ENCODE assay signal across 15 cellular contexts in the genomic region with DNA sequence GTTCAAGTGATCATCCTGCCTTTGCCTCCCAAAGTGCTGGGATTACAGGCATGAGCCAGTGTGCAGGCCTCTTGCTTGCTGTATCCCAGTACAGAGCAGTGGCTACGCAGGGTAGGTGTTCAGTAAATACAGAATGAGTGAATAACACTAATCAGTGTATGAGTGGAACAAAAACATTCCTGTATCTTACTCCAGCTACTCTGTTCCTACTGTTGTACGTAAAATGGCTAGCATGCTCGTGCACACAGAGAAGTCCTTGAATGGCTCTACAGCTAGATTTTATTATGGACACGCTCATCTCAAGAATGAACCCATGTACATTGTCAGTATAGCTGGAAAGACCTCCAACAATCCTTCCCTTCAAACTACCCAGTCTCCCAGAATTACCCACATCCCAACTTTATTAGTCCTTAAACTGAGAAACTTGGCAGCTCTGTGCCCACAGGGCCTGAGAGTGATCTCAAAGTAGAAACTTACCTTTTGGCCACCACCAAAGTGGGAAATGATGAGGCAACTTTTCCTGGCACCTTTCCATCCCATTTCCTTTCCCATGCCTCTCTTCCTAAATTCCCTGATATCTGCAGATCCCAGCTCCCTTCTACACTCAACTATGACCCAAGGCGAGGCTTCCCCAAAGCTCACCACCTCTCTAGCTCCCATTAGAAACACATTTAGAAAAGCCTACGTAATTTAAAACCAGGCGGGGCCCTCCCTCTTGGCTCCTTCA.
DNase-seq lines count a peak whose midpoint lies in the region; ATAC-seq and TF ChIP-seq lines count a peak whose summit lies in the region.
"Had no signal": no experiment of that assay in that cellular context is flagged by ENCODE, and none has a peak within 500 bp of the region (broad histone marks: within the 10 kb centered on the region; RNA-seq: fewer than 3 reads in every experiment).

No MANE protein-coding gene starts in this region.

- ATAC-seq in HG03520 (IDR thresholded peaks at IDR 0.05; ENCODE audit: unreplicated experiment), result no peak

- H3K79me2 ChIP-seq in smooth muscle cell (ENCODE audit: low read depth), result no peaks in the 10 kb centered on the region

- H3K9ac ChIP-seq in SK-N-MC (ENCODE audit: insufficient read length) (no peak overlapping the region), smooth muscle cell (ENCODE audit: low read depth) (no peak overlapping the region)

- H3K27ac ChIP-seq in SK-N-MC (peak overlapping the region; percentile 93), smooth muscle cell (ENCODE audit: low read depth) (peak overlapping the region; percentile 78)
- H3K27ac ChIP-seq: 22Rv1 had no signal

- H3K4me2 ChIP-seq in smooth muscle cell, result no peak overlapping the region

- H3K36me3 ChIP-seq in SK-N-MC (ENCODE audit: insufficient read depth, low read length) (no peaks in the 10 kb centered on the region), smooth muscle cell (ENCODE audit: low read depth) (no peaks in the 10 kb centered on the region)

- H3K4me3 ChIP-seq in SK-N-MC, result no peak overlapping the region
- no peak overlapping the region for H3K4me3 ChIP-seq in fibroblast of pulmonary artery (replicated peaks; ENCODE audit: low read depth, low read length)
- no peak overlapping the region for H3K4me3 ChIP-seq in smooth muscle cell

- H3K9me3 ChIP-seq in SK-N-MC (ENCODE audit: low read depth, low read length) (no peaks in the 10 kb centered on the region), smooth muscle cell (replicated peaks; ENCODE audit: low read depth) (no peaks in the 10 kb centered on the region)

- H4K20me1 ChIP-seq in smooth muscle cell (ENCODE audit: low read depth), result no peaks in the 10 kb centered on the region

- peaks cover 12% of the 10 kb centered on the region for H3K4me1 ChIP-seq in smooth muscle cell (ENCODE audit: low read depth)

- WGBS in smooth muscle cell (ENCODE audit: low lambda C conversion rate), result 95% methylated on average over 7 of the region's 7 CpGs

- peaks cover 9% of the 10 kb centered on the region for H3F3A ChIP-seq in smooth muscle cell (ENCODE audit: low read depth)

- peak; percentile 35 for DNase-seq in DMS 273 (lab: John Stamatoyannopoulos, UW; ENCODE audit: unreplicated experiment)
- no peak for DNase-seq in DMS 273 treated with DMSO at 0.1 percent for 48 hours (lab: John Stamatoyannopoulos, UW)
- DNase-seq in SK-N-MC (ENCODE audit: low read depth, low spot score), result no peak
- peak; percentile 41 for DNase-seq in fibroblast of pulmonary artery (ENCODE audit: low read depth)
- no peak for DNase-seq in smooth muscle cell (lab: John Stamatoyannopoulos, UW; ENCODE audit: unreplicated experiment)
- no peak for DNase-seq in Kasumi-1 (lab: John Stamatoyannopoulos, UW)
- no peak for DNase-seq in NOMO-1 treated with DMSO at 0.1 percent for 48 hours (lab: John Stamatoyannopoulos, UW; ENCODE audit: unreplicated experiment)
- DNase-seq: activated CD4-positive, alpha-beta T cell treated with anti-CD3 and anti-CD28 coated beads, Interleukin-2, amount 10 ng/mL, durations not matched to agents 7 days and 5 days; NCI-H1417; NCI-H774; retina; RPMI8226; stimulated activated CD4-positive, alpha-beta T cell treated with anti-CD3 and anti-CD28 coated beads, Interleukin-2, amount 100 ng/mL, for 24 hours had no signal

- no peaks in the 10 kb centered on the region for H3K27me3 ChIP-seq in smooth muscle cell (ENCODE audit: low read depth)

- no peak overlapping the region for H2AFZ ChIP-seq in smooth muscle cell (ENCODE audit: low read depth)

- TF ChIP-seq CTCF in fibroblast of pulmonary artery (IDR thresholded peaks at IDR 0.05; ENCODE audit: low read length, missing control alignments) (no peak), smooth muscle cell (IDR thresholded peaks at IDR 0.05; ENCODE audit: borderline replicate concordance, insufficient read depth, poor library complexity, severe bottlenecking) (no peak)

Comparison
In these comparisons a context has a peak if more than half of its experiments do, and no peak if none do; other contexts are left out.
1. DNase-seq: peak in DMS 273 (single experiment) and fibroblast of pulmonary artery (single experiment); none in DMS 273 treated with DMSO at 0.1 percent for 48 hours (single experiment), SK-N-MC (single experiment), smooth muscle cell (single experiment), Kasumi-1 (0 of 2) and NOMO-1 treated with DMSO at 0.1 percent for 48 hours (single experiment).